Comparison of ENCODE assay signal across 1 cellular context in genomic region chr17:81518785-81519283, GRCh38.
TF ChIP-seq lines count a peak whose summit lies in the region.

No MANE protein-coding gene starts in this region.

TF ChIP-seq in HepG2, 621 proteins besides CTCF, POLR2A, EP300 and RAD21 (continued from another document):
- TF ChIP-seq, protein P1, sequence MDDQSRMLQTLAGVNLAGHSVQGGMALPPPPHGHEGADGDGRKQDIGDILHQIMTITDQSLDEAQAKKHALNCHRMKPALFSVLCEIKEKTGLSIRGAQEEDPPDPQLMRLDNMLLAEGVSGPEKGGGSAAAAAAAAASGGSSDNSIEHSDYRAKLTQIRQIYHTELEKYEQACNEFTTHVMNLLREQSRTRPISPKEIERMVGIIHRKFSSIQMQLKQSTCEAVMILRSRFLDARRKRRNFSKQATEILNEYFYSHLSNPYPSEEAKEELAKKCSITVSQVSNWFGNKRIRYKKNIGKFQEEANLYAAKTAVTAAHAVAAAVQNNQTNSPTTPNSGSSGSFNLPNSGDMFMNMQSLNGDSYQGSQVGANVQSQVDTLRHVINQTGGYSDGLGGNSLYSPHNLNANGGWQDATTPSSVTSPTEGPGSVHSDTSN (CRISPR knock-in tag; IDR thresholded peaks at IDR 0.05; ENCODE audit: borderline replicate concordance) = no peak
- TF ChIP-seq MIER3 (CRISPR knock-in tag; IDR thresholded peaks at IDR 0.05; ENCODE audit: borderline replicate concordance) = no peak
- TF ChIP-seq TP53 (CRISPR knock-in tag; conservative IDR thresholded peaks at IDR 0.05) = no peak
- TF ChIP-seq, protein P2, sequence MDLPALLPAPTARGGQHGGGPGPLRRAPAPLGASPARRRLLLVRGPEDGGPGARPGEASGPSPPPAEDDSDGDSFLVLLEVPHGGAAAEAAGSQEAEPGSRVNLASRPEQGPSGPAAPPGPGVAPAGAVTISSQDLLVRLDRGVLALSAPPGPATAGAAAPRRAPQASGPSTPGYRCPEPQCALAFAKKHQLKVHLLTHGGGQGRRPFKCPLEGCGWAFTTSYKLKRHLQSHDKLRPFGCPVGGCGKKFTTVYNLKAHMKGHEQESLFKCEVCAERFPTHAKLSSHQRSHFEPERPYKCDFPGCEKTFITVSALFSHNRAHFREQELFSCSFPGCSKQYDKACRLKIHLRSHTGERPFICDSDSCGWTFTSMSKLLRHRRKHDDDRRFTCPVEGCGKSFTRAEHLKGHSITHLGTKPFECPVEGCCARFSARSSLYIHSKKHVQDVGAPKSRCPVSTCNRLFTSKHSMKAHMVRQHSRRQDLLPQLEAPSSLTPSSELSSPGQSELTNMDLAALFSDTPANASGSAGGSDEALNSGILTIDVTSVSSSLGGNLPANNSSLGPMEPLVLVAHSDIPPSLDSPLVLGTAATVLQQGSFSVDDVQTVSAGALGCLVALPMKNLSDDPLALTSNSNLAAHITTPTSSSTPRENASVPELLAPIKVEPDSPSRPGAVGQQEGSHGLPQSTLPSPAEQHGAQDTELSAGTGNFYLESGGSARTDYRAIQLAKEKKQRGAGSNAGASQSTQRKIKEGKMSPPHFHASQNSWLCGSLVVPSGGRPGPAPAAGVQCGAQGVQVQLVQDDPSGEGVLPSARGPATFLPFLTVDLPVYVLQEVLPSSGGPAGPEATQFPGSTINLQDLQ (CRISPR knock-in tag; IDR thresholded peaks at IDR 0.05) = no peak
- TF ChIP-seq BCL6 (CRISPR knock-in tag; IDR thresholded peaks at IDR 0.05) = no peak
- TF ChIP-seq, protein P3, sequence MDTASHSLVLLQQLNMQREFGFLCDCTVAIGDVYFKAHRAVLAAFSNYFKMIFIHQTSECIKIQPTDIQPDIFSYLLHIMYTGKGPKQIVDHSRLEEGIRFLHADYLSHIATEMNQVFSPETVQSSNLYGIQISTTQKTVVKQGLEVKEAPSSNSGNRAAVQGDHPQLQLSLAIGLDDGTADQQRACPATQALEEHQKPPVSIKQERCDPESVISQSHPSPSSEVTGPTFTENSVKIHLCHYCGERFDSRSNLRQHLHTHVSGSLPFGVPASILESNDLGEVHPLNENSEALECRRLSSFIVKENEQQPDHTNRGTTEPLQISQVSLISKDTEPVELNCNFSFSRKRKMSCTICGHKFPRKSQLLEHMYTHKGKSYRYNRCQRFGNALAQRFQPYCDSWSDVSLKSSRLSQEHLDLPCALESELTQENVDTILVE (CRISPR knock-in tag; IDR thresholded peaks at IDR 0.05) = no peak
- 0 out of 2 replicates have a peak, but pooled peaks have one; percentile 0 for TF ChIP-seq ZNF564 (CRISPR knock-in tag; IDR thresholded peaks at IDR 0.05)
- TF ChIP-seq ZBTB14 (CRISPR knock-in tag; IDR thresholded peaks at IDR 0.05) = peak; percentile 48; the same call in 1 of the 2 replicates
- no peak for TF ChIP-seq ZBTB1 (CRISPR knock-in tag; IDR thresholded peaks at IDR 0.05; ENCODE audit: borderline replicate concordance)
- TF ChIP-seq KLF12 (CRISPR knock-in tag; IDR thresholded peaks at IDR 0.05; ENCODE audit: borderline replicate concordance) = peak; percentile 68; the same call in 1 of the 2 replicates
- TF ChIP-seq ZNF143 (CRISPR knock-in tag; IDR thresholded peaks at IDR 0.05) = no peak
- TF ChIP-seq, protein P4, sequence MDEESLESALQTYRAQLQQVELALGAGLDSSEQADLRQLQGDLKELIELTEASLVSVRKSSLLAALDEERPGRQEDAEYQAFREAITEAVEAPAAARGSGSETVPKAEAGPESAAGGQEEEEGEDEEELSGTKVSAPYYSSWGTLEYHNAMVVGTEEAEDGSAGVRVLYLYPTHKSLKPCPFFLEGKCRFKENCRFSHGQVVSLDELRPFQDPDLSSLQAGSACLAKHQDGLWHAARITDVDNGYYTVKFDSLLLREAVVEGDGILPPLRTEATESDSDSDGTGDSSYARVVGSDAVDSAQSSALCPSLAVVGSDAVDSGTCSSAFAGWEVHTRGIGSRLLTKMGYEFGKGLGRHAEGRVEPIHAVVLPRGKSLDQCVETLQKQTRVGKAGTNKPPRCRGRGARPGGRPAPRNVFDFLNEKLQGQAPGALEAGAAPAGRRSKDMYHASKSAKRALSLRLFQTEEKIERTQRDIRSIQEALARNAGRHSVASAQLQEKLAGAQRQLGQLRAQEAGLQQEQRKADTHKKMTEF (CRISPR knock-in tag; IDR thresholded peaks at IDR 0.05) = no peak
- TF ChIP-seq ZNF567 (CRISPR knock-in tag; IDR thresholded peaks at IDR 0.05; ENCODE audit: borderline replicate concordance) = no peak
- no peak for TF ChIP-seq KAT7 (CRISPR knock-in tag; IDR thresholded peaks at IDR 0.05; ENCODE audit: borderline replicate concordance)
- 0 out of 2 replicates have a peak, but pooled peaks have one; percentile 33 for TF ChIP-seq REPIN1 (CRISPR knock-in tag; IDR thresholded peaks at IDR 0.05; ENCODE audit: borderline replicate concordance, low read depth)
- no peak for TF ChIP-seq MXD4 (CRISPR knock-in tag; IDR thresholded peaks at IDR 0.05)
- TF ChIP-seq, protein P5, sequence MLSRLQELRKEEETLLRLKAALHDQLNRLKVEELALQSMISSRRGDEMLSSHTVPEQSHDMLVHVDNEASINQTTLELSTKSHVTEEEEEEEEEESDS (CRISPR knock-in tag; IDR thresholded peaks at IDR 0.05; ENCODE audit: borderline replicate concordance) = no peak
- no peak for TF ChIP-seq ZNF350 (CRISPR knock-in tag; IDR thresholded peaks at IDR 0.05; ENCODE audit: borderline replicate concordance, low read depth)
- TF ChIP-seq RBM39 (IDR thresholded peaks at IDR 0.05; ENCODE audit: low read depth, low read length, poor library complexity, severe bottlenecking) = no peak
